1 cellular context compared by ENCODE assay signal in genomic region chr10:30502266-30503058, GRCh38.
A peak's percentile ranks its signal among the peaks of the same experiment; 100 is the strongest.
TF ChIP-seq lines count a peak whose summit lies in the region.

No MANE protein-coding gene starts in this region.

TF ChIP-seq in K562, 482 proteins besides CTCF, POLR2A, EP300 and RAD21 (continued from another document and continues in another):
- TF ChIP-seq ARID3A (IDR thresholded peaks at IDR 0.05; ENCODE audit: borderline replicate concordance, low read depth, low read length) (no peak), RBM14 (IDR thresholded peaks at IDR 0.05; ENCODE audit: borderline replicate concordance, insufficient read depth, low read depth, low read length) (no peak), ZBTB33 (CRISPR knock-in tag; IDR thresholded peaks at IDR 0.05) (no peak), NCOA6 (IDR thresholded peaks at IDR 0.05) (no peak), SETDB1 (IDR thresholded peaks at IDR 0.05; ENCODE audit: low read length) (no peak), FOS (IDR thresholded peaks at IDR 0.05; ENCODE audit: extremely low read depth, insufficient read length) (no peak), SNAPC5 (CRISPR knock-in tag; IDR thresholded peaks at IDR 0.05) (no peak), TBP (optimal IDR thresholded peaks at IDR 0.05; ENCODE audit: low read depth, low read length) (peak; percentile 18), DMBX1 (CRISPR knock-in tag; IDR thresholded peaks at IDR 0.05; ENCODE audit: borderline replicate concordance) (no peak), TEAD4 (IDR thresholded peaks at IDR 0.05; ENCODE audit: low read length) (peak; percentile 84), TEAD4 (CRISPR knock-in tag; IDR thresholded peaks at IDR 0.05; ENCODE audit: borderline replicate concordance) (no peak), ZNF124 (CRISPR knock-in tag; IDR thresholded peaks at IDR 0.05) (no peak), GATA2 (CRISPR knock-in tag; IDR thresholded peaks at IDR 0.05) (0 out of 2 replicates have a peak, but pooled peaks have one; percentile 45), RFX1 (IDR thresholded peaks at IDR 0.05) (no peak), MAFF (IDR thresholded peaks at IDR 0.05; ENCODE audit: low read length) (no peak), FOXA3 (CRISPR knock-in tag; conservative IDR thresholded peaks at IDR 0.05 in 1 of 2, IDR thresholded peaks at IDR 0.05 in 1 of 2) (no peak), HNRNPUL1 (IDR thresholded peaks at IDR 0.05; ENCODE audit: low read length) (no peak), SMAD3 (CRISPR knock-in tag; conservative IDR thresholded peaks at IDR 0.05) (no peak), SNIP1 (IDR thresholded peaks at IDR 0.05; ENCODE audit: low read depth) (no peak), CCNT2 (IDR thresholded peaks at IDR 0.05; ENCODE audit: borderline replicate concordance, extremely low read depth, insufficient read length, low read depth, low read length) (no peak), ILF3 (IDR thresholded peaks at IDR 0.05; ENCODE audit: borderline replicate concordance) (no peak), HIVEP1 (CRISPR knock-in tag; IDR thresholded peaks at IDR 0.05) (no peak), CBX3 (IDR thresholded peaks at IDR 0.05; ENCODE audit: borderline replicate concordance in 1 of 2, low read length in 2 of 2) (peak in 1 of 2 experiments; percentile 51; a peak in 1 of 3 replicates), HCFC1 (IDR thresholded peaks at IDR 0.05; ENCODE audit: low read depth, low read length) (no peak), ZKSCAN3 (CRISPR knock-in tag; IDR thresholded peaks at IDR 0.05) (no peak), L3MBTL2 (IDR thresholded peaks at IDR 0.05) (peak; percentile 68), HNRNPK (IDR thresholded peaks at IDR 0.05; ENCODE audit: low read depth, low read length, poor library complexity, severe bottlenecking) (no peak), MLX (CRISPR knock-in tag; conservative IDR thresholded peaks at IDR 0.05) (no peak), SRSF3 (IDR thresholded peaks at IDR 0.05; ENCODE audit: insufficient read depth, low read length) (no peak), ETS2 (tag; IDR thresholded peaks at IDR 0.05; ENCODE audit: borderline replicate concordance, poor library complexity, severe bottlenecking) (no peak), ZBTB12 (CRISPR knock-in tag; IDR thresholded peaks at IDR 0.05) (no peak), IFI16 (CRISPR knock-in tag; IDR thresholded peaks at IDR 0.05) (no peak), ZKSCAN8 (CRISPR knock-in tag; IDR thresholded peaks at IDR 0.05) (0 out of 2 replicates have a peak, but pooled peaks have one; percentile 29), ZC3H4 (CRISPR knock-in tag; IDR thresholded peaks at IDR 0.05; ENCODE audit: borderline replicate concordance) (no peak), SMARCB1 (IDR thresholded peaks at IDR 0.05; ENCODE audit: insufficient read length, low read depth) (peak; percentile 33), ZNF12 (CRISPR knock-in tag; IDR thresholded peaks at IDR 0.05) (no peak), HDAC6 (IDR thresholded peaks at IDR 0.05; ENCODE audit: low read depth, low read length) (no peak), JUND (IDR thresholded peaks at IDR 0.05; ENCODE audit: borderline replicate concordance, low read depth, low read length) (peak; percentile 36), JUND (tag; IDR thresholded peaks at IDR 0.05; ENCODE audit: borderline replicate concordance, low read depth, low read length) (peak; percentile 24; the same call in 1 of the 3 replicates), SOX6 (IDR thresholded peaks at IDR 0.05) (peak; percentile 27), THAP7 (CRISPR knock-in tag; IDR thresholded peaks at IDR 0.05) (no peak), NFXL1 (CRISPR knock-in tag; IDR thresholded peaks at IDR 0.05) (no peak), EGR1 (conservative IDR thresholded peaks at IDR 0.05) (no peak), ZNF507 (tag; conservative IDR thresholded peaks at IDR 0.05) (no peak), RERE (CRISPR knock-in tag; IDR thresholded peaks at IDR 0.05; ENCODE audit: borderline replicate concordance) (no peak), SFPQ (IDR thresholded peaks at IDR 0.05; ENCODE audit: low read depth, low read length) (no peak), ETV6 (IDR thresholded peaks at IDR 0.05; ENCODE audit: borderline replicate concordance in 1 of 2, low read depth in 2 of 2, low read length in 1 of 2) (no peak), ETV6 (CRISPR knock-in tag; IDR thresholded peaks at IDR 0.05; ENCODE audit: borderline replicate concordance) (no peak), ZNF511 (CRISPR knock-in tag; IDR thresholded peaks at IDR 0.05) (no peak), ZSCAN32 (CRISPR knock-in tag; IDR thresholded peaks at IDR 0.05) (no peak), KLF13 (tag; IDR thresholded peaks at IDR 0.05; ENCODE audit: borderline replicate concordance, low read depth) (no peak), STAG1 (CRISPR knock-in tag; IDR thresholded peaks at IDR 0.05; ENCODE audit: borderline replicate concordance) (no peak), VEZF1 (CRISPR knock-in tag; IDR thresholded peaks at IDR 0.05) (no peak), MYC (IDR thresholded peaks at IDR 0.05; ENCODE audit: low read depth, low read length) (0 out of 2 replicates have a peak, but pooled peaks have one; percentile 10), MYC (CRISPR knock-in tag; IDR thresholded peaks at IDR 0.05; ENCODE audit: borderline replicate concordance, low read depth) (no peak), RNF2 (IDR thresholded peaks at IDR 0.05) (peak; percentile 26; the same call in 1 of the 2 replicates), SLC30A9 (CRISPR knock-in tag; IDR thresholded peaks at IDR 0.05) (no peak), ZNF785 (CRISPR knock-in tag; IDR thresholded peaks at IDR 0.05) (no peak), SAP30 (IDR thresholded peaks at IDR 0.05; ENCODE audit: borderline replicate concordance, insufficient read depth, low read depth, low read length, poor library complexity, severe bottlenecking) (no peak)
